Comparison of ENCODE assay signal across 8 cellular contexts in the genomic region with DNA sequence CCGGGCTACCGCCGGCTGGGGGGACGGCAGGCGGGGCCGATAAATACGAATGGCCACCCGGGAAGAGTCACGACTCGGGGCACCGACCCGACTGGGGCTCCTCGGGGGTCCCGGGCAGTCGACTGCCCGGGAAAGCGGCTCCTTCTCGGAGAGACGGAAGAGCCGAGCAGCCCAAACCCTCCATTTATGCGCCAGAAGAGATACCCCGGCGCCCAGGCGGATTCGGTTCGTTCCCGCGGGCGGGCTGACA. TPM values are rescaled to one million over a fixed set of nuclear protein-coding genes. Genes with fewer than 3 reads are reported as not detected.
DNase-seq lines count a peak whose midpoint lies in the region; ATAC-seq and TF ChIP-seq lines count a peak whose summit lies in the region.

No MANE protein-coding gene starts in this region.

- no peaks in the 10 kb centered on the region for H3K9me3 ChIP-seq in lung (ENCODE audit: control insufficient read depth in 2 of 2, insufficient read depth in 1 of 2, low read length in 1 of 2)

- peaks cover 47% of the 10 kb centered on the region for H3K36me3 Mint-ChIP-seq in activated T-cell treated with anti-CD3 and anti-CD28 coated beads, Interleukin-2, amount 50 U/mL, for 24 hours (ENCODE audit: low read depth)

- no peaks in the 10 kb centered on the region for H3K27me3 Mint-ChIP-seq in activated T-cell treated with anti-CD3 and anti-CD28 coated beads, Interleukin-2, amount 50 U/mL, for 24 hours

- peak overlapping the region; percentile 96 for H3K4me3 ChIP-seq in astrocyte of the cerebellum (ENCODE audit: low read depth, low read length)
- H3K4me3 ChIP-seq in lung, result peak overlapping the region; percentile 87
- peak overlapping the region; percentile 81 for H3K4me3 ChIP-seq in urinary bladder (ENCODE audit: low read depth, low read length)

- peaks cover 67% of the 10 kb centered on the region for H3K4me1 Mint-ChIP-seq in activated T-cell treated with anti-CD3 and anti-CD28 coated beads, Interleukin-2, amount 50 U/mL, for 24 hours (ENCODE audit: low read depth)

- H3K27ac Mint-ChIP-seq in activated T-cell treated with anti-CD3 and anti-CD28 coated beads, Interleukin-2, amount 50 U/mL, for 24 hours, result peak overlapping the region; percentile 95

- H3K36me3 ChIP-seq in lung (ENCODE audit: control insufficient read depth in 2 of 2, insufficient read depth in 2 of 2, low read length in 2 of 2) (peaks cover 0 to 5% of the 10 kb centered on the region in 2 donors), urinary bladder (ENCODE audit: insufficient read depth) (no peaks in the 10 kb centered on the region)

- TF ChIP-seq CTCF in astrocyte of the cerebellum (IDR thresholded peaks at IDR 0.05; ENCODE audit: low read depth, low read length, missing control alignments), result no peak
- TF ChIP-seq CTCF in lung (IDR thresholded peaks at IDR 0.05; ENCODE audit: control extremely low read depth, extremely low read depth), result no peak

- H3K4me3 Mint-ChIP-seq in activated T-cell treated with anti-CD3 and anti-CD28 coated beads, Interleukin-2, amount 50 U/mL, for 24 hours, result peak overlapping the region; percentile 90

- DNase-seq in activated T-cell treated with anti-CD3 and anti-CD28 coated beads, Interleukin-2, amount 50 U/mL, for 24 hours, result no peak
- DNase-seq in activated T-cell treated with anti-CD3 and anti-CD28 coated beads for 4 hours (no peak), astrocyte of the cerebellum (ENCODE audit: low read depth) (no peak), lung (ENCODE audit: low spot score) (no peak), DMS153 treated with DMSO at 0.1 percent for 48 hours (lab: John Stamatoyannopoulos, UW; ENCODE audit: unreplicated experiment) (no peak), activated gamma-delta T cell (lab: John Stamatoyannopoulos, UW) (no peak)

- peak overlapping the region; percentile 90 to 97 for H3K27ac ChIP-seq in lung (ENCODE audit: low read depth in 1 of 2, low read length in 1 of 2)
- peak overlapping the region; percentile 87 for H3K27ac ChIP-seq in urinary bladder (ENCODE audit: low read depth)

- H3K4me1 ChIP-seq in lung (ENCODE audit: control insufficient read depth in 2 of 2, insufficient read depth in 2 of 2, low read length in 2 of 2) (peaks cover 4 to 5% of the 10 kb centered on the region in 2 donors), urinary bladder (ENCODE audit: insufficient read depth) (peaks cover 2% of the 10 kb centered on the region)

- in situ Hi-C loops in astrocyte of the cerebellum (cut with HindIII; ENCODE audit: low sequenced_read_pairs), result no loop called here

- no peaks in the 10 kb centered on the region for H3K9me3 Mint-ChIP-seq in activated T-cell treated with anti-CD3 and anti-CD28 coated beads, Interleukin-2, amount 50 U/mL, for 24 hours

- WGBS in lung, 2 donors, result 0% methylated on average over 22 to 29 of the region's 29 CpGs
- under 1% methylated on average over 29 of the region's 29 CpGs for WGBS in urinary bladder

- no peaks in the 10 kb centered on the region for H3K27me3 ChIP-seq in lung (ENCODE audit: control insufficient read depth, insufficient read depth)

- ATAC-seq in HG03378 (IDR thresholded peaks at IDR 0.05; ENCODE audit: unreplicated experiment), result peak; percentile 37
- no peak for ATAC-seq in lung (ENCODE audit: insufficient read depth, low FRiP score)

RNA-seq across cellular contexts. Expression of gene SYNJ1, which starts 0.4 kb away (rescaled TPM):
- total RNA-seq in lung (10 to 100 TPM; 15.7 to 17.5 TPM), urinary bladder (11.1 TPM)
- polyA plus RNA-seq in lung (1 to 10 TPM; 7.4 to 7.8 TPM), urinary bladder (7.3 TPM)

RNA-seq across cellular contexts. Expression of gene PAXBP1, which starts 44.2 kb away (rescaled TPM):
- total RNA-seq in lung, result 100 to 1,000 TPM in 1 of 2 donors, 10 to 100 TPM in 1; 26.0 to 106 TPM
- 10 to 100 TPM; 12.4 to 27.0 TPM for polyA plus RNA-seq in lung
- total RNA-seq in urinary bladder, result 95.3 TPM
- polyA plus RNA-seq in urinary bladder, result 21.2 TPM
